8 cellular contexts compared by ENCODE assay signal in the genomic region with DNA sequence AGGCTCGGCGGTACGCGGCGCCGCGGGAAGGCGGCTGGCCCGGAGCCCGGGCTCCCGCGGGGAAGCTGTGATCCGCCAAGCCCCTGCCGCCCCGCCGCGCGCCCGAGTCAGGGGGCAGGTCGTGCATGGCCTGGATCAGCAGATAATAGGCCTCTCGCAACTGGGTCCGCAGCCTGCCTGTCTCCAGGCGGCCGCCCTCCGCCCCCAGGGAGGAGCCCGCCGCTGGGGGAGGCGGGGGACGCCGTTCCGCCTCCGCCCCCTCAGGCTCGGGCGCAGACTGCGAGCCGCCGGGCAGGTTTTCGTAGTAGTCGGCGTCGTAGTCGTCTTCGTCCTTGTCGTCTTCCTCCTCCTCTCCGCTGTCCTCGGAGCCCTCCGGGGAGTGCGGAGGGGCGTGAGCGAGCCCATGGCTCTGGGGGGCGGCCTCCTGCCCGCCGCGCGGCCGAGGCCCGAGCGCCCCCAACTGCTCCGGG. TPM values are rescaled to one million over a fixed set of nuclear protein-coding genes. Genes with fewer than 3 reads are reported as not detected.
DNase-seq lines count a peak whose midpoint lies in the region; ATAC-seq and TF ChIP-seq lines count a peak whose summit lies in the region.

A gene with protein sequence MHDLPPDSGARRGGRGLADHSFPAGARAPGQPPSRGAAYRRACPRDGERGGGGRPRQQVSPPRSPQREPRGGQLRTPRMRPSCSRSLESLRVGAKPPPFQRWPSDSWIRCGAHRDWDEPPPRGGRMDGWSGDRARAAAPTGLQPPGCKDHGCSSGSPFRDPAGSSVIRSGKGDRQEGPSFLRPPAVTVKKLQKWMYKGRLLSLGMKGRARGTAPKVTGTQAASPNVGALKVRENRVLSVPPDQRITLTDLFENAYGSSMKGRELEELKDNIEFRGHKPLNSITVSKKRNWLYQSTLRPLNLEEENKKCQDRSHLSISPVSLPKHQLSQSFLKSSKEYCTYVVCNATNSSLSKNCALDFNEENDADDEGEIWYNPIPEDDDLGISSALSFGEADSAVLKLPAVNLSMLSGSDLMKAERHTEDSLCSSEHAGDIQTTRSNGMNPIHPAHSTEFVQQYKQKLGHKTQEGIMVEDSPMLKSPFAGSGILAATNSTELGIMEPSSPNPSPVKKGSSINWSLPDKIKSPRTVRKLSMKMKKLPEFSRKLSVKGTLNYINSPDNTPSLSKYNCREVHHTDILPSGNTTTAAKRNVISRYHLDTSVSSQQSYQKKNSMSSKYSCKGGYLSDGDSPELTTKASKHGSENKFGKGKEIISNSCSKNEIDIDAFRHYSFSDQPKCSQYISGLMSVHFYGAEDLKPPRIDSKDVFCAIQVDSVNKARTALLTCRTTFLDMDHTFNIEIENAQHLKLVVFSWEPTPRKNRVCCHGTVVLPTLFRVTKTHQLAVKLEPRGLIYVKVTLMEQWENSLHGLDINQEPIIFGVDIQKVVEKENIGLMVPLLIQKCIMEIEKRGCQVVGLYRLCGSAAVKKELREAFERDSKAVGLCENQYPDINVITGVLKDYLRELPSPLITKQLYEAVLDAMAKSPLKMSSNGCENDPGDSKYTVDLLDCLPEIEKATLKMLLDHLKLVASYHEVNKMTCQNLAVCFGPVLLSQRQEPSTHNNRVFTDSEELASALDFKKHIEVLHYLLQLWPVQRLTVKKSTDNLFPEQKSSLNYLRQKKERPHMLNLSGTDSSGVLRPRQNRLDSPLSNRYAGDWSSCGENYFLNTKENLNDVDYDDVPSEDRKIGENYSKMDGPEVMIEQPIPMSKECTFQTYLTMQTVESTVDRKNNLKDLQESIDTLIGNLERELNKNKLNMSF (minus strand): TSS at position 147 of the 470 bp plus-strand sequence. CDS start 20 bp downstream, at position 127.

- WGBS in heart right ventricle, 2 donors, result 0 to 1% methylated on average over 55 to 59 of the region's 59 CpGs
- WGBS in prostate gland, result under 1% methylated on average over 30 of the region's 59 CpGs
- WGBS in urinary bladder, result under 1% methylated on average over 59 of the region's 59 CpGs

- TF ChIP-seq POLR2A in prostate gland (IDR thresholded peaks at IDR 0.05), result peak; percentile 57

- TF ChIP-seq CTCF in heart right ventricle (IDR thresholded peaks at IDR 0.05) (no peak), prostate gland (IDR thresholded peaks at IDR 0.05) (peak in 2 of 4 experiments; percentile 8 to 34)

- H3K36me3 ChIP-seq in SK-N-MC (ENCODE audit: insufficient read depth, low read length), result no peaks in the 10 kb centered on the region
- no peaks in the 10 kb centered on the region for H3K36me3 ChIP-seq in heart right ventricle
- H3K36me3 ChIP-seq in prostate gland, result no peaks in the 10 kb centered on the region
- H3K36me3 ChIP-seq in urinary bladder (ENCODE audit: insufficient read depth), result no peaks in the 10 kb centered on the region

- intact Hi-C loops in heart right ventricle (cut with DNase I), result loop anchor here in 2 of 10 donors (2.0 to 5.0 kb wide), 2 partner anchors 24 to 64 kb away; no protein-coding TSS in a partner anchor
- intact Hi-C loops in prostate gland (cut with DNase I), result loop anchor here (5.0 kb wide), 1 partner anchor 56 kb away; a partner anchor contains a TSS

- H3K9me3 ChIP-seq in SK-N-MC (ENCODE audit: low read depth, low read length), result no peaks in the 10 kb centered on the region
- H3K9me3 ChIP-seq in heart right ventricle, result no peaks in the 10 kb centered on the region
- H3K9me3 ChIP-seq in prostate gland, result no peaks in the 10 kb centered on the region

- H3K4me3 ChIP-seq in SK-N-MC (peak within 1 kb of the TSS; percentile 94), heart right ventricle (peak within 1 kb of the TSS; percentile 47 to 85 (median 74)), prostate gland (peak within 1 kb of the TSS; percentile 87 to 97), urinary bladder (ENCODE audit: low read depth, low read length) (peak within 1 kb of the TSS; percentile 61)

- in situ Hi-C loops in KBM-7 (cut with MboI; ENCODE audit: low pct_unique_long_range_greater_than_20kb, low sequenced_read_pairs), result no loop called here

- H3K4me3 Mint-ChIP-seq in activated naive CD8-positive, alpha-beta T cell treated with anti-CD3 and anti-CD28 coated beads for 36 hours, result peak within 1 kb of the TSS; percentile 87

- peak within 1 kb of the TSS; percentile 93 for H3K27ac ChIP-seq in SK-N-MC
- H3K27ac ChIP-seq in heart right ventricle, result peak within 1 kb of the TSS; percentile 79 to 96 (median 95)
- peak within 1 kb of the TSS; percentile 94 to 98 for H3K27ac ChIP-seq in prostate gland
- H3K27ac ChIP-seq in urinary bladder (ENCODE audit: low read depth), result peak within 1 kb of the TSS; percentile 99

- H3K27me3 Mint-ChIP-seq in activated naive CD8-positive, alpha-beta T cell treated with anti-CD3 and anti-CD28 coated beads for 36 hours, result peaks cover 4% of the 10 kb centered on the region

- H3K27me3 ChIP-seq in heart right ventricle (peaks cover 0 to 74% (median 24%) of the 10 kb centered on the region in 7 donors), prostate gland (replicated peaks; ENCODE audit: insufficient read depth) (no peaks in the 10 kb centered on the region)

- DNase-seq in DMS79 treated with DMSO at 0.1 percent for 48 hours (lab: John Stamatoyannopoulos, UW) (peak; percentile 62), KBM-7 (peak; percentile 91), SK-N-MC (ENCODE audit: low read depth, low spot score) (no peak), heart right ventricle (peak; percentile 67 to 77), prostate gland (ENCODE audit: low spot score) (peak; percentile 71)
- DNase-seq in activated naive CD8-positive, alpha-beta T cell treated with anti-CD3 and anti-CD28 coated beads for 36 hours, result peak; percentile 85

- H3K4me1 Mint-ChIP-seq in activated naive CD8-positive, alpha-beta T cell treated with anti-CD3 and anti-CD28 coated beads for 36 hours, result peaks cover 37% of the 10 kb centered on the region

- ATAC-seq in GM21737 (IDR thresholded peaks at IDR 0.05; ENCODE audit: unreplicated experiment), result peak; percentile 65
- peak; percentile 91 to 95 (median 94) for ATAC-seq in heart right ventricle

- peaks cover 0 to 24% (median 9%) of the 10 kb centered on the region in 9 donors for H3K4me1 ChIP-seq in heart right ventricle
- peaks cover 4% of the 10 kb centered on the region for H3K4me1 ChIP-seq in prostate gland (replicated peaks)
- H3K4me1 ChIP-seq in urinary bladder (ENCODE audit: insufficient read depth), result no peaks in the 10 kb centered on the region

- H3K27ac Mint-ChIP-seq in activated naive CD8-positive, alpha-beta T cell treated with anti-CD3 and anti-CD28 coated beads for 36 hours, result peak within 1 kb of the TSS; percentile 92

- peaks cover 6% of the 10 kb centered on the region for H3K36me3 Mint-ChIP-seq in activated naive CD8-positive, alpha-beta T cell treated with anti-CD3 and anti-CD28 coated beads for 36 hours

- H3K9ac ChIP-seq in SK-N-MC (ENCODE audit: insufficient read length), result peak within 1 kb of the TSS; percentile 83

- no peaks in the 10 kb centered on the region for H3K9me3 Mint-ChIP-seq in activated naive CD8-positive, alpha-beta T cell treated with anti-CD3 and anti-CD28 coated beads for 36 hours

RNA-seq across cellular contexts. Expression of the gene that starts here (rescaled TPM):
- 1 to 10 TPM; 3.7 to 3.9 TPM for total RNA-seq in activated naive CD8-positive, alpha-beta T cell treated with anti-CD3 and anti-CD28 coated beads for 36 hours
- total RNA-seq in heart right ventricle (10 to 100 TPM; 16.1 to 24.7 (median 21.4) TPM), prostate gland (1 to 10 TPM; 6.6 to 8.4 TPM), urinary bladder (54.0 TPM)
- polyA plus RNA-seq in heart right ventricle (1 to 10 TPM; 1.1 to 3.0 TPM), urinary bladder (6.7 TPM)
